31 cellular contexts compared by ENCODE assay signal in genomic region chr6:61134028-61134427, GRCh38.
"Had no signal": no experiment of that assay in that cellular context is flagged by ENCODE, and none has a peak within 500 bp of the region (broad histone marks: within the 10 kb centered on the region; RNA-seq: fewer than 3 reads in every experiment).

No MANE protein-coding gene starts in this region.

- DNase-seq: colonic mucosa; cortex of kidney; effector CD8-positive, alpha-beta T cell; effector memory CD8-positive, alpha-beta T cell; endodermal cell; erythroblast; esophagus squamous epithelium; foreskin fibroblast; foreskin melanocyte; gastrocnemius medialis; glutamatergic neuron; head of caudate nucleus; heart right ventricle; hippocampal formation; kidney glomerular epithelial cell; left colon; left ventricle myocardium superior; mammary epithelial cell; mesendoderm; mucosa of descending colon; naive B cell had no signal

- H3K4me1 ChIP-seq: colonic mucosa, esophagus squamous epithelium, gastrocnemius medialis, heart right ventricle had no signal

- H3K4me3 Mint-ChIP-seq: dendritic cell treated with granulocyte-macrophage colony-stimulating factor and Interleukin-4, amounts not matched to agents 40 ng/mL and 50 ng/mL, for 4 days; effector memory CD8-positive, alpha-beta T cell; endodermal cell; memory B cell; mesothelial cell of epicardium; naive B cell had no signal

- H3K9me3 ChIP-seq: colonic mucosa, esophagus squamous epithelium, gastrocnemius medialis had no signal

- H3K27me3 ChIP-seq: colonic mucosa, esophagus squamous epithelium, gastrocnemius medialis, heart right ventricle had no signal

- H3K36me3 ChIP-seq: colonic mucosa, esophagus squamous epithelium, gastrocnemius medialis, heart right ventricle had no signal

- FAIRE-seq: endometrium, islet of Langerhans, keratinocyte had no signal

- H3K27me3 Mint-ChIP-seq: dendritic cell treated with granulocyte-macrophage colony-stimulating factor and Interleukin-4, amounts not matched to agents 40 ng/mL and 50 ng/mL, for 4 days; effector memory CD8-positive, alpha-beta T cell; memory B cell; naive B cell had no signal

- H3K4me3 ChIP-seq: colonic mucosa, esophagus squamous epithelium, gastrocnemius medialis, heart right ventricle, lung, mucosa of descending colon had no signal

- ATAC-seq: effector memory CD8-positive, alpha-beta T cell; esophagus mucosa; gastrocnemius medialis; heart right ventricle; left colon; left lobe of liver; left ventricle myocardium superior; mucosa of descending colon had no signal

- H3K27ac Mint-ChIP-seq: dendritic cell treated with granulocyte-macrophage colony-stimulating factor and Interleukin-4, amounts not matched to agents 40 ng/mL and 50 ng/mL, for 4 days; effector memory CD8-positive, alpha-beta T cell; endodermal cell; memory B cell; mesothelial cell of epicardium; naive B cell had no signal

- H3K27ac ChIP-seq: colonic mucosa, epithelial cell of prostate, esophagus squamous epithelium, gastrocnemius medialis, heart right ventricle had no signal

- H3K36me3 Mint-ChIP-seq: memory B cell, mesothelial cell of epicardium, naive B cell had no signal

- H3K4me1 Mint-ChIP-seq: endodermal cell, memory B cell, mesothelial cell of epicardium, naive B cell had no signal
